Comparison of ENCODE assay signal across 14 cellular contexts in the genomic region with DNA sequence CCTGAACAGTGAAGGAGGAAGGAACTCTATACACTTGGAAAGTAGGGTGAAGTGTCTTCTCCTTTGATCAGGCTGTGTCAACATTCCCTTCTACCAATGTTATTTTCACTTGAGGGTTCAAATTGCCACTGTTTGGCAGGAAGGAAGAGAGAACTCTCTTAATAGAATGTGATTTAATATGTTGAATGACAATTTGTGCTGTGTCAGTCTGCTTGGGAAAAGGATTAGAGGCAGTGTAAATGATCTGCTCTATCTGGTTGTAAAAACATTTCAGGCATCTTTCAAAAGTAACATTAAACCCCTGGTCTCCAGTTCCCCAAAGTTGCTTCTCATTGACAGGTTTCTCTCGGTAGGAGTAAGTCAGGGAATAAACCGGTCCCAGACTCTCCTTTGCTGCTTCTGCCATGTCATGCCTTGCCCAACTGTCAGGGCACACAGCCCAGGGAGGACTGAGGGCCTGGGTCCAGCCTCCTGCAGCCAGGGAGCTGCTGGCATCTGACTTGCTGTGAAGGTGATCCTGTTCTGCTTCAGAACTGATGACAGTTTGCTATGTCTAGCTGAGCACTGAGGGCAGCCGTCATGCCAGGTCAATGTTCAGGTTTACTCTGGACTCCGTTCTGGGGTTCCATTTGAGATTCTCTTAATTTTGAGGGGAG.
DNase-seq lines count a peak whose midpoint lies in the region; ATAC-seq and TF ChIP-seq lines count a peak whose summit lies in the region.
"Had no signal": no experiment of that assay in that cellular context is flagged by ENCODE, and none has a peak within 500 bp of the region (broad histone marks: within the 10 kb centered on the region; RNA-seq: fewer than 3 reads in every experiment).

No MANE protein-coding gene starts in this region.

- no peaks in the 10 kb centered on the region for H3K27me3 Mint-ChIP-seq in chondrocyte (ENCODE audit: low read depth)
- no peaks in the 10 kb centered on the region for H3K27me3 Mint-ChIP-seq in osteocyte (ENCODE audit: unreplicated experiment)
- no peaks in the 10 kb centered on the region for H3K27me3 Mint-ChIP-seq in activated naive CD8-positive, alpha-beta T cell treated with anti-CD3 and anti-CD28 coated beads for 36 hours
- H3K27me3 Mint-ChIP-seq: dendritic cell treated with granulocyte-macrophage colony-stimulating factor and Interleukin-4, amounts not matched to agents 40 ng/mL and 50 ng/mL, for 4 days had no signal

- H3K4me1 Mint-ChIP-seq in chondrocyte (ENCODE audit: low read depth) (peaks cover 20% of the 10 kb centered on the region), osteocyte (ENCODE audit: unreplicated experiment) (peaks cover 15% of the 10 kb centered on the region)
- H3K4me1 Mint-ChIP-seq in activated naive CD8-positive, alpha-beta T cell treated with anti-CD3 and anti-CD28 coated beads for 36 hours: peaks cover 22% of the 10 kb centered on the region

- no peak for TF ChIP-seq CTCF in chondrocyte (IDR thresholded peaks at IDR 0.05)
- TF ChIP-seq CTCF in osteocyte (IDR thresholded peaks at IDR 0.05): no peak

- H3K4me3 Mint-ChIP-seq in chondrocyte (ENCODE audit: unreplicated experiment): no peak overlapping the region
- H3K4me3 Mint-ChIP-seq in osteocyte (ENCODE audit: unreplicated experiment): no peak overlapping the region
- H3K4me3 Mint-ChIP-seq in activated naive CD8-positive, alpha-beta T cell treated with anti-CD3 and anti-CD28 coated beads for 36 hours: no peak overlapping the region
- H3K4me3 Mint-ChIP-seq: dendritic cell treated with granulocyte-macrophage colony-stimulating factor and Interleukin-4, amounts not matched to agents 40 ng/mL and 50 ng/mL, for 4 days; T-helper 2 cell treated with Interferon-gamma antibody and Interleukin-4, amounts not matched to agents 5 μg/mL and 100 μg/mL, for 36 hours had no signal

- H3K9me3 Mint-ChIP-seq in chondrocyte (ENCODE audit: low read depth): no peaks in the 10 kb centered on the region
- no peaks in the 10 kb centered on the region for H3K9me3 Mint-ChIP-seq in osteocyte (ENCODE audit: unreplicated experiment)
- no peaks in the 10 kb centered on the region for H3K9me3 Mint-ChIP-seq in activated naive CD8-positive, alpha-beta T cell treated with anti-CD3 and anti-CD28 coated beads for 36 hours
- H3K9me3 Mint-ChIP-seq: dendritic cell treated with granulocyte-macrophage colony-stimulating factor and Interleukin-4, amounts not matched to agents 40 ng/mL and 50 ng/mL, for 4 days; T-helper 2 cell treated with Interferon-gamma antibody and Interleukin-4, amounts not matched to agents 5 μg/mL and 100 μg/mL, for 36 hours had no signal

- H3K36me3 Mint-ChIP-seq in chondrocyte (ENCODE audit: low read depth): peaks cover 16% of the 10 kb centered on the region
- peaks cover 30% of the 10 kb centered on the region for H3K36me3 Mint-ChIP-seq in osteocyte (ENCODE audit: unreplicated experiment)
- H3K36me3 Mint-ChIP-seq in activated naive CD8-positive, alpha-beta T cell treated with anti-CD3 and anti-CD28 coated beads for 36 hours: peaks cover 4% of the 10 kb centered on the region

- no peak for DNase-seq in chondrocyte (ENCODE audit: low spot score)
- no peak for DNase-seq in osteocyte (ENCODE audit: extremely low spot score, unreplicated experiment)
- DNase-seq in activated naive CD8-positive, alpha-beta T cell treated with anti-CD3 and anti-CD28 coated beads for 36 hours: no peak
- no peak for DNase-seq in NCI-H2107 (lab: John Stamatoyannopoulos, UW)
- no peak for DNase-seq in NCI-H510A treated with DMSO at 0.1 percent for 48 hours (lab: John Stamatoyannopoulos, UW)
- DNase-seq: activated CD4-positive, alpha-beta T cell treated with anti-CD3 and anti-CD28 coated beads, Interleukin-2, amount 50 U/mL, for 1 hour; activated T-cell treated with anti-CD3 and anti-CD28 coated beads, Interleukin-2, amount 50 U/mL, for 48 hours; NCI-H1105 treated with DMSO at 0.1 percent for 48 hours; upper lobe of left lung had no signal

- peak overlapping the region; percentile 83 for H3K27ac Mint-ChIP-seq in chondrocyte (ENCODE audit: unreplicated experiment)
- peak overlapping the region; percentile 57 for H3K27ac Mint-ChIP-seq in osteocyte (ENCODE audit: unreplicated experiment)
- no peak overlapping the region for H3K27ac Mint-ChIP-seq in activated naive CD8-positive, alpha-beta T cell treated with anti-CD3 and anti-CD28 coated beads for 36 hours
- H3K27ac Mint-ChIP-seq: dendritic cell treated with granulocyte-macrophage colony-stimulating factor and Interleukin-4, amounts not matched to agents 40 ng/mL and 50 ng/mL, for 4 days; T-helper 2 cell treated with Interferon-gamma antibody and Interleukin-4, amounts not matched to agents 5 μg/mL and 100 μg/mL, for 36 hours had no signal

- ATAC-seq in GM18511 (IDR thresholded peaks at IDR 0.05; ENCODE audit: unreplicated experiment): peak; percentile 14
- peak; percentile 6 for ATAC-seq in HG02884 (IDR thresholded peaks at IDR 0.05; ENCODE audit: unreplicated experiment)
- ATAC-seq in GM21526 (IDR thresholded peaks at IDR 0.05; ENCODE audit: low FRiP score, unreplicated experiment): no peak
